In the genomic region with DNA sequence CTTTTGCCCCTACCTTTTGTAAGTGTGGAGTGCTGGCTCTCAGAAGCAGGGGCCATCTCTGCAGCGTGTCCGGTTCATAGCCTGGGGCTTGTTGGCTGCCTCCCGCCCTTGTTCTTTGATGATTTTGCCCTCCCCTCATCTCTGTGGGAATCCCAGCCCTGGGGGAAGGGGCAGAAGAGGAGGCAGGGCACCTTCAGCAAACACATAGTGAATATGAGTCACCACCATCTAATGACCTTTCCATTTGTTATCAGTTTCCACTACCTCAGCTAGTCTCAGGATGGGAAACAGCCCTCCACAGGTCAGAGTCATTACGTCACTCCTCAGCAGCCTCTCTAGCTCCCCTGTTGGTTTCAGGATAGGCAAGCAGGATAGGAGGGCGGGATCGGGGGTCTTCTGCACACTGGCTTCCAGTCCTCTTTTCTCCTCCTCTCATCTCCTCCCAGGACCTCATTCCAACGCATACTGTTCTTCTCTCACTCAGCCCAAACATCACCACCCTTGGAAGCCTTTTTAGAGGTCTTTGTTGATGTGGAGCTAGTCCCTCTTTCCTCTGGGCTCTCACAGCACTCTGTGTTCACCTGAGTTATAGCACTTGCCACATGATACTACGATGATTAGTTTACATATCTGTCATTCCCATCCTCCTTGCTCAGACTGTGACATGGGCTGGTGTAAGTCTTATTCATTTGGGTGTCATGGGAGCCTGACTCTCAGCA, we compare ENCODE assay signal across 1 cellular context.
TF ChIP-seq lines count a peak whose summit lies in the region.

No MANE protein-coding gene starts in this region.

TF ChIP-seq in HEK293, 187 proteins besides CTCF, POLR2A, EP300 and RAD21 (continued from another document and continues in another):
- TF ChIP-seq, protein P1, sequence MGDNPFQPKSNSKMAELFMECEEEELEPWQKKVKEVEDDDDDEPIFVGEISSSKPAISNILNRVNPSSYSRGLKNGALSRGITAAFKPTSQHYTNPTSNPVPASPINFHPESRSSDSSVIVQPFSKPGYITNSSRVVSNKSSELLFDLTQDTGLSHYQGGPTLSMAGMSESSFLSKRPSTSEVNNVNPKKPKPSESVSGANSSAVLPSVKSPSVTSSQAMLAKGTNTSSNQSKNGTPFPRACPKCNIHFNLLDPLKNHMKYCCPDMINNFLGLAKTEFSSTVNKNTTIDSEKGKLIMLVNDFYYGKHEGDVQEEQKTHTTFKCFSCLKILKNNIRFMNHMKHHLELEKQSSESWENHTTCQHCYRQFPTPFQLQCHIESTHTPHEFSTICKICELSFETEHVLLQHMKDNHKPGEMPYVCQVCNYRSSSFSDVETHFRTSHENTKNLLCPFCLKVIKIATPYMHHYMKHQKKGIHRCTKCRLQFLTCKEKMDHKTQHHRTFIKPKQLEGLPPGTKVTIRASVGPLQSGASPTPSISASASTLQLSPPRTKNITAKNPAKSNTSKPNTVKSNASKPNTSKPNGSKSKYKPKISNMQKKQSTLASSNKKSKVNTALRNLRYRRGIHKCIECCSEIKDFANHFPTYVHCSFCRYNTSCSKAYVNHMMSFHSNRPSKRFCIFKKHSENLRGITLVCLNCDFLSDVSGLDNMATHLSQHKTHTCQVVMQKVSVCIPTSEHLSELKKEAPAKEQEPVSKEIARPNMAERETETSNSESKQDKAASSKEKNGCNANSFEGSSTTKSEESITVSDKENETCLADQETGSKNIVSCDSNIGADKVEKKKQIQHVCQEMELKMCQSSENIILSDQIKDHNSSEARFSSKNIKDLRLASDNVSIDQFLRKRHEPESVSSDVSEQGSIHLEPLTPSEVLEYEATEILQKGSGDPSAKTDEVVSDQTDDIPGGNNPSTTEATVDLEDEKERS (tag by site-specific recombination; IDR thresholded peaks at IDR 0.05), result no peak
- TF ChIP-seq ZNF792 (tag by site-specific recombination; IDR thresholded peaks at IDR 0.05), result no peak
- TF ChIP-seq ZNF658 (tag by site-specific recombination; IDR thresholded peaks at IDR 0.05), result no peak
- no peak for TF ChIP-seq BCL11B (tag by site-specific recombination; IDR thresholded peaks at IDR 0.05; ENCODE audit: low read depth)
- no peak for TF ChIP-seq GLI4 (tag by site-specific recombination; IDR thresholded peaks at IDR 0.05)
- peak; percentile 87; the same call in 1 of the 2 replicates for TF ChIP-seq ZFP37 (tag by site-specific recombination; IDR thresholded peaks at IDR 0.05)
- TF ChIP-seq ZNF664 (tag by site-specific recombination; IDR thresholded peaks at IDR 0.05), result peak; percentile 51; the same call in 1 of the 2 replicates
- TF ChIP-seq KLF16 (tag by site-specific recombination; IDR thresholded peaks at IDR 0.05), result peak; percentile 93
- TF ChIP-seq, protein P2, sequence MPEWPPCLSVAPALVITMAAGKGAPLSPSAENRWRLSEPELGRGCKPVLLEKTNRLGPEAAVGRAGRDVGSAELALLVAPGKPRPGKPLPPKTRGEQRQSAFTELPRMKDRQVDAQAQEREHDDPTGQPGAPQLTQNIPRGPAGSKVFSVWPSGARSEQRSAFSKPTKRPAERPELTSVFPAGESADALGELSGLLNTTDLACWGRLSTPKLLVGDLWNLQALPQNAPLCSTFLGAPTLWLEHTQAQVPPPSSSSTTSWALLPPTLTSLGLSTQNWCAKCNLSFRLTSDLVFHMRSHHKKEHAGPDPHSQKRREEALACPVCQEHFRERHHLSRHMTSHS (tag by site-specific recombination; IDR thresholded peaks at IDR 0.05), result no peak; the same call in 1 of the 2 replicates
- TF ChIP-seq, protein P3, sequence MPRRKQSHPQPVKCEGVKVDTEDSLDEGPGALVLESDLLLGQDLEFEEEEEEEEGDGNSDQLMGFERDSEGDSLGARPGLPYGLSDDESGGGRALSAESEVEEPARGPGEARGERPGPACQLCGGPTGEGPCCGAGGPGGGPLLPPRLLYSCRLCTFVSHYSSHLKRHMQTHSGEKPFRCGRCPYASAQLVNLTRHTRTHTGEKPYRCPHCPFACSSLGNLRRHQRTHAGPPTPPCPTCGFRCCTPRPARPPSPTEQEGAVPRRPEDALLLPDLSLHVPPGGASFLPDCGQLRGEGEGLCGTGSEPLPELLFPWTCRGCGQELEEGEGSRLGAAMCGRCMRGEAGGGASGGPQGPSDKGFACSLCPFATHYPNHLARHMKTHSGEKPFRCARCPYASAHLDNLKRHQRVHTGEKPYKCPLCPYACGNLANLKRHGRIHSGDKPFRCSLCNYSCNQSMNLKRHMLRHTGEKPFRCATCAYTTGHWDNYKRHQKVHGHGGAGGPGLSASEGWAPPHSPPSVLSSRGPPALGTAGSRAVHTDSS (tag by site-specific recombination; IDR thresholded peaks at IDR 0.05), result peak; percentile 79
- TF ChIP-seq ZNF248 (tag by site-specific recombination; IDR thresholded peaks at IDR 0.05), result no peak
- TF ChIP-seq, protein P4, sequence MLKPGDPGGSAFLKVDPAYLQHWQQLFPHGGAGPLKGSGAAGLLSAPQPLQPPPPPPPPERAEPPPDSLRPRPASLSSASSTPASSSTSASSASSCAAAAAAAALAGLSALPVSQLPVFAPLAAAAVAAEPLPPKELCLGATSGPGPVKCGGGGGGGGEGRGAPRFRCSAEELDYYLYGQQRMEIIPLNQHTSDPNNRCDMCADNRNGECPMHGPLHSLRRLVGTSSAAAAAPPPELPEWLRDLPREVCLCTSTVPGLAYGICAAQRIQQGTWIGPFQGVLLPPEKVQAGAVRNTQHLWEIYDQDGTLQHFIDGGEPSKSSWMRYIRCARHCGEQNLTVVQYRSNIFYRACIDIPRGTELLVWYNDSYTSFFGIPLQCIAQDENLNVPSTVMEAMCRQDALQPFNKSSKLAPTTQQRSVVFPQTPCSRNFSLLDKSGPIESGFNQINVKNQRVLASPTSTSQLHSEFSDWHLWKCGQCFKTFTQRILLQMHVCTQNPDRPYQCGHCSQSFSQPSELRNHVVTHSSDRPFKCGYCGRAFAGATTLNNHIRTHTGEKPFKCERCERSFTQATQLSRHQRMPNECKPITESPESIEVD (tag by site-specific recombination; IDR thresholded peaks at IDR 0.05), result peak; percentile 64
- peak; percentile 65; the same call in 1 of the 2 replicates for TF ChIP-seq ZNF146 (tag by site-specific recombination; IDR thresholded peaks at IDR 0.05)
- peak; percentile 73; the same call in 1 of the 2 replicates for TF ChIP-seq ZNF10 (tag by site-specific recombination; IDR thresholded peaks at IDR 0.05)
- no peak for TF ChIP-seq ZNF214 (tag by site-specific recombination; IDR thresholded peaks at IDR 0.05; ENCODE audit: borderline replicate concordance)
- TF ChIP-seq, protein P5, sequence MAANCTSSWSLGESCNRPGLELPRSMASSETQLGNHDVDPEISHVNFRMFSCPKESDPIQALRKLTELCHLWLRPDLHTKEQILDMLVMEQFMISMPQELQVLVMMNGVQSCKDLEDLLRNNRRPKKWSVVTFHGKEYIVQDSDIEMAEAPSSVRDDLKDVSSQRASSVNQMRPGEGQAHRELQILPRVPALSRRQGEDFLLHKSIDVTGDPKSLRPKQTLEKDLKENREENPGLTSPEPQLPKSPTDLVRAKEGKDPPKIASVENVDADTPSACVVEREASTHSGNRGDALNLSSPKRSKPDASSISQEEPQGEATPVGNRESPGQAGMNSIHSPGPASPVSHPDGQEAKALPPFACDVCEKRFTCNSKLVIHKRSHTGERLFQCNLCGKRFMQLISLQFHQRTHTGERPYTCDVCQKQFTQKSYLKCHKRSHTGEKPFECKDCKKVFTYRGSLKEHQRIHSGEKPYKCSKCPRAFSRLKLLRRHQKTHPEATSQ (tag by site-specific recombination; IDR thresholded peaks at IDR 0.05), result peak; percentile 42; the same call in 1 of the 2 replicates
- no peak for TF ChIP-seq GFI1B (tag by site-specific recombination; IDR thresholded peaks at IDR 0.05)
- TF ChIP-seq ZNF548 (tag by site-specific recombination; IDR thresholded peaks at IDR 0.05), result no peak
- no peak for TF ChIP-seq ZFP41 (tag by site-specific recombination; IDR thresholded peaks at IDR 0.05; ENCODE audit: borderline replicate concordance)
- TF ChIP-seq ZNF48 (tag by site-specific recombination; IDR thresholded peaks at IDR 0.05), result no peak
- TF ChIP-seq ZNF274 (IDR thresholded peaks at IDR 0.05; ENCODE audit: low read length), result no peak
- TF ChIP-seq ZNF274 (tag by site-specific recombination; IDR thresholded peaks at IDR 0.05; ENCODE audit: borderline replicate concordance), result no peak
- no peak for TF ChIP-seq ZNF544 (tag by site-specific recombination; IDR thresholded peaks at IDR 0.05)
- TF ChIP-seq ZNF777 (tag by site-specific recombination; IDR thresholded peaks at IDR 0.05; ENCODE audit: borderline replicate concordance), result no peak
- no peak for TF ChIP-seq ZFP69B (tag by site-specific recombination; IDR thresholded peaks at IDR 0.05)
- no peak for TF ChIP-seq ZNF354C (tag by site-specific recombination; IDR thresholded peaks at IDR 0.05; ENCODE audit: borderline replicate concordance, low read depth)
- no peak for TF ChIP-seq ZNF175 (tag by site-specific recombination; IDR thresholded peaks at IDR 0.05)
- TF ChIP-seq HOXC10 (CRISPR knock-in tag; IDR thresholded peaks at IDR 0.05), result no peak
- no peak for TF ChIP-seq ZNF555 (tag by site-specific recombination; conservative IDR thresholded peaks at IDR 0.05)
- TF ChIP-seq ZNF600 (tag by site-specific recombination; IDR thresholded peaks at IDR 0.05), result peak; percentile 80
- TF ChIP-seq, protein P6, sequence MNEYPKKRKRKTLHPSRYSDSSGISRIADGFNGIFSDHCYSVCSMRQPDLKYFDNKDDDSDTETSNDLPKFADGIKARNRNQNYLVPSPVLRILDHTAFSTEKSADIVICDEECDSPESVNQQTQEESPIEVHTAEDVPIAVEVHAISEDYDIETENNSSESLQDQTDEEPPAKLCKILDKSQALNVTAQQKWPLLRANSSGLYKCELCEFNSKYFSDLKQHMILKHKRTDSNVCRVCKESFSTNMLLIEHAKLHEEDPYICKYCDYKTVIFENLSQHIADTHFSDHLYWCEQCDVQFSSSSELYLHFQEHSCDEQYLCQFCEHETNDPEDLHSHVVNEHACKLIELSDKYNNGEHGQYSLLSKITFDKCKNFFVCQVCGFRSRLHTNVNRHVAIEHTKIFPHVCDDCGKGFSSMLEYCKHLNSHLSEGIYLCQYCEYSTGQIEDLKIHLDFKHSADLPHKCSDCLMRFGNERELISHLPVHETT (tag by site-specific recombination; IDR thresholded peaks at IDR 0.05), result peak; percentile 98; the same call in 1 of the 2 replicates
- TF ChIP-seq ZNF521 (tag by site-specific recombination; IDR thresholded peaks at IDR 0.05), result no peak
- peak; percentile 98 for TF ChIP-seq WT1 (tag by site-specific recombination; IDR thresholded peaks at IDR 0.05)
- no peak for TF ChIP-seq ZNF404 (tag by site-specific recombination; IDR thresholded peaks at IDR 0.05)
- TF ChIP-seq KLF7 (tag by site-specific recombination; IDR thresholded peaks at IDR 0.05; ENCODE audit: borderline replicate concordance), result 0 out of 2 replicates have a peak, but pooled peaks have one; percentile 36
- no peak for TF ChIP-seq ZNF211 (tag by site-specific recombination; IDR thresholded peaks at IDR 0.05; ENCODE audit: low read depth)
- TF ChIP-seq ZNF140 (tag by site-specific recombination; IDR thresholded peaks at IDR 0.05), result no peak
- TF ChIP-seq, protein P7, sequence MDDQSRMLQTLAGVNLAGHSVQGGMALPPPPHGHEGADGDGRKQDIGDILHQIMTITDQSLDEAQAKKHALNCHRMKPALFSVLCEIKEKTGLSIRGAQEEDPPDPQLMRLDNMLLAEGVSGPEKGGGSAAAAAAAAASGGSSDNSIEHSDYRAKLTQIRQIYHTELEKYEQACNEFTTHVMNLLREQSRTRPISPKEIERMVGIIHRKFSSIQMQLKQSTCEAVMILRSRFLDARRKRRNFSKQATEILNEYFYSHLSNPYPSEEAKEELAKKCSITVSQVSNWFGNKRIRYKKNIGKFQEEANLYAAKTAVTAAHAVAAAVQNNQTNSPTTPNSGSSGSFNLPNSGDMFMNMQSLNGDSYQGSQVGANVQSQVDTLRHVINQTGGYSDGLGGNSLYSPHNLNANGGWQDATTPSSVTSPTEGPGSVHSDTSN (CRISPR knock-in tag; IDR thresholded peaks at IDR 0.05), result no peak
- TF ChIP-seq ZNF558 (tag by site-specific recombination; IDR thresholded peaks at IDR 0.05), result peak; percentile 71; the same call in 1 of the 2 replicates
- TF ChIP-seq ZNF19 (tag by site-specific recombination; IDR thresholded peaks at IDR 0.05; ENCODE audit: low read depth), result no peak
- peak; percentile 61; the same call in 1 of the 2 replicates for TF ChIP-seq ZNF76 (tag by site-specific recombination; IDR thresholded peaks at IDR 0.05; ENCODE audit: borderline replicate concordance, low read depth)
- no peak for TF ChIP-seq REPIN1 (tag by site-specific recombination; IDR thresholded peaks at IDR 0.05; ENCODE audit: low read depth)
- TF ChIP-seq ZNF169 (tag by site-specific recombination; IDR thresholded peaks at IDR 0.05), result no peak
- TF ChIP-seq YY2 (tag by site-specific recombination; IDR thresholded peaks at IDR 0.05), result no peak
- no peak for TF ChIP-seq ZNF791 (tag by site-specific recombination; IDR thresholded peaks at IDR 0.05)
- no peak for TF ChIP-seq ZNF292 (tag by site-specific recombination; IDR thresholded peaks at IDR 0.05; ENCODE audit: borderline replicate concordance, low read depth)
- peak; percentile 86; the same call in 1 of the 2 replicates for TF ChIP-seq ZNF391 (tag by site-specific recombination; IDR thresholded peaks at IDR 0.05; ENCODE audit: borderline replicate concordance, low read depth)
- TF ChIP-seq SETDB1 (IDR thresholded peaks at IDR 0.05; ENCODE audit: insufficient read length, low read length), result no peak
